Comparison of ENCODE assay signal across 9 cellular contexts in the genomic region with DNA sequence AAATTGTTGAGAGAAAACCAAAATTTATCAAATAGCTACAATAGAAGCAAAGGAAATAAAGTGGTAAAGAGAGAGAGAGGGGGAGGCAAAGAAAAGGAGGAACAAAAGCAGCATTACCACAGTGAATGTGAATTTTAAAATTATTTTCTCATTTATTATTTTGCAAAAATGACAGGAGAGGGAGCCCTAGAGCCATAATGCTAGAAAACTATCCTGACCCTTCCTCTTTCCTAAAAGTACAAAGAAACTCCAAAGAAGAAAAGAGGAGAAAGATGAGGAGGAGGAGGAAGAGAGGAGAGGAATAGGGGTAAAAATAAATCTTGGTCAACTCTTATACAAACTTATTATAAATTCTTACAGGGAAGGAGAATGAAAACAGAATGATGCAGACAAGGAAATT.
DNase-seq lines count a peak whose midpoint lies in the region; ATAC-seq and TF ChIP-seq lines count a peak whose summit lies in the region.
"Had no signal": no experiment of that assay in that cellular context is flagged by ENCODE, and none has a peak within 500 bp of the region (broad histone marks: within the 10 kb centered on the region; RNA-seq: fewer than 3 reads in every experiment).

No MANE protein-coding gene starts in this region.

- no peak overlapping the region for H3K27ac ChIP-seq in DOHH2 (ENCODE audit: low read depth, low read length)
- H3K27ac ChIP-seq in Karpas-422 (ENCODE audit: low read length): no peak overlapping the region
- H3K27ac ChIP-seq in adrenal gland: no peak overlapping the region
- no peak overlapping the region for H3K27ac ChIP-seq in lower lobe of right lung

- POLR2A ChIA-PET in HEK293T (lab: Yijun Ruan, JAX): no interaction called here

- intact Hi-C loops in adrenal gland (cut with DNase I) (loop anchor here in 1 of 2 donors (10.0 kb wide), 1 partner anchor 168 kb away; no protein-coding TSS in a partner anchor), lower lobe of right lung (cut with DNase I) (loop anchor here (10.0 kb wide), 1 partner anchor 1068 kb away; no protein-coding TSS in a partner anchor)

- H3K9ac ChIP-seq in Karpas-422 (ENCODE audit: low read length): no peak overlapping the region

- no peak for TF ChIP-seq POLR2A in adrenal gland (IDR thresholded peaks at IDR 0.05)

- DNase-seq in Karpas-422 (peak; percentile 40), adrenal gland (no peak), lower lobe of right lung (no peak), HEK293T (ENCODE audit: extremely low spot score) (no peak), islet precursor cell (no peak), CD1c-positive myeloid dendritic cell (ENCODE audit: extremely low spot score) (no peak)
- DNase-seq in stimulated activated CD4-positive, alpha-beta T cell treated with anti-CD3 and anti-CD28 coated beads, Interleukin-12 subunit alpha, Interleukin-12 subunit beta, amount 100 ng/mL, for 4 hours: no peak
- DNase-seq: NCI-H1092 treated with DMSO at 0.1 percent for 48 hours had no signal

- H4K20me1 ChIP-seq in DOHH2 (ENCODE audit: control insufficient read depth, insufficient read depth, low read depth, low read length) (no peaks in the 10 kb centered on the region), Karpas-422 (ENCODE audit: insufficient read depth, low read depth, low read length) (no peaks in the 10 kb centered on the region)

- H3K36me3 ChIP-seq in DOHH2 (ENCODE audit: control insufficient read depth, low read length) (no peaks in the 10 kb centered on the region), Karpas-422 (ENCODE audit: insufficient read depth, low read length) (no peaks in the 10 kb centered on the region), adrenal gland (replicated peaks in 1 of 2) (no peaks in the 10 kb centered on the region), lower lobe of right lung (no peaks in the 10 kb centered on the region)

- TF ChIP-seq CTCF in DOHH2 (IDR thresholded peaks at IDR 0.05; ENCODE audit: low read depth, low read length, poor library complexity, severe bottlenecking) (peak; percentile 44), adrenal gland (IDR thresholded peaks at IDR 0.05) (peak in 4 of 6 experiments; percentile 37 to 58 (median 48)), lower lobe of right lung (IDR thresholded peaks at IDR 0.05) (peak; percentile 20)

- H3K9me3 ChIP-seq in DOHH2 (ENCODE audit: control insufficient read depth, insufficient read depth, low read length) (no peaks in the 10 kb centered on the region), Karpas-422 (ENCODE audit: low read length) (no peaks in the 10 kb centered on the region), adrenal gland (replicated peaks in 1 of 3) (no peaks in the 10 kb centered on the region), lower lobe of right lung (no peaks in the 10 kb centered on the region)

- no peak overlapping the region for H3K4me2 ChIP-seq in DOHH2 (ENCODE audit: low read length)
- no peak overlapping the region for H3K4me2 ChIP-seq in Karpas-422 (ENCODE audit: low read depth, low read length, poor library complexity, severe bottlenecking)

- no peak for ATAC-seq in lower lobe of right lung

- H3K79me2 ChIP-seq in DOHH2 (ENCODE audit: control insufficient read depth, low read length) (no peaks in the 10 kb centered on the region), Karpas-422 (ENCODE audit: low read length) (no peaks in the 10 kb centered on the region)

- H3K27me3 ChIP-seq in DOHH2 (ENCODE audit: control insufficient read depth, low read length): no peaks in the 10 kb centered on the region
- H3K27me3 ChIP-seq in Karpas-422 (ENCODE audit: low read length): no peaks in the 10 kb centered on the region
- no peaks in the 10 kb centered on the region for H3K27me3 ChIP-seq in adrenal gland
- H3K27me3 ChIP-seq in lower lobe of right lung (ENCODE audit: low read depth): no peaks in the 10 kb centered on the region

- H3F3A ChIP-seq in DOHH2 (ENCODE audit: control insufficient read depth, insufficient read depth): no peaks in the 10 kb centered on the region

- H3K9me2 ChIP-seq in DOHH2 (replicated peaks; ENCODE audit: control insufficient read depth, low read length): no peaks in the 10 kb centered on the region
- no peaks in the 10 kb centered on the region for H3K9me2 ChIP-seq in Karpas-422 (replicated peaks; ENCODE audit: insufficient read depth, low read length)

- CTCF ChIA-PET in HEK293T (lab: Yijun Ruan, JAX): interaction anchor here (0.8 to 1.2 kb wide), 3 partner anchors 79 to 1075 kb away, joined by 3 to 4 read pairs (median 4); no protein-coding TSS in a partner anchor

- no peaks in the 10 kb centered on the region for H3K4me1 ChIP-seq in DOHH2 (ENCODE audit: control insufficient read depth, low read length)
- H3K4me1 ChIP-seq in Karpas-422 (ENCODE audit: low read length): no peaks in the 10 kb centered on the region
- no peaks in the 10 kb centered on the region for H3K4me1 ChIP-seq in adrenal gland (replicated peaks in 1 of 2)
- no peaks in the 10 kb centered on the region for H3K4me1 ChIP-seq in lower lobe of right lung

- H3K4me3 ChIP-seq in DOHH2 (ENCODE audit: low read length) (no peak overlapping the region), Karpas-422 (ENCODE audit: low read length) (no peak overlapping the region), adrenal gland (no peak overlapping the region), lower lobe of right lung (no peak overlapping the region)

- no peak overlapping the region for H2AFZ ChIP-seq in Karpas-422 (ENCODE audit: low read length)

TF ChIP-seq in HEK293T, 16 proteins besides CTCF, POLR2A, EP300 and RAD21:
- TF ChIP-seq L3MBTL2 (conservative IDR thresholded peaks at IDR 0.05): no peak
- TF ChIP-seq, protein P1, sequence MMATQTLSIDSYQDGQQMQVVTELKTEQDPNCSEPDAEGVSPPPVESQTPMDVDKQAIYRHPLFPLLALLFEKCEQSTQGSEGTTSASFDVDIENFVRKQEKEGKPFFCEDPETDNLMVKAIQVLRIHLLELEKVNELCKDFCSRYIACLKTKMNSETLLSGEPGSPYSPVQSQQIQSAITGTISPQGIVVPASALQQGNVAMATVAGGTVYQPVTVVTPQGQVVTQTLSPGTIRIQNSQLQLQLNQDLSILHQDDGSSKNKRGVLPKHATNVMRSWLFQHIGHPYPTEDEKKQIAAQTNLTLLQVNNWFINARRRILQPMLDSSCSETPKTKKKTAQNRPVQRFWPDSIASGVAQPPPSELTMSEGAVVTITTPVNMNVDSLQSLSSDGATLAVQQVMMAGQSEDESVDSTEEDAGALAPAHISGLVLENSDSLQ (IDR thresholded peaks at IDR 0.05): no peak
- TF ChIP-seq ELF4 (IDR thresholded peaks at IDR 0.05): no peak
- TF ChIP-seq HDGF (IDR thresholded peaks at IDR 0.05; ENCODE audit: borderline replicate concordance): no peak
- TF ChIP-seq CTBP1 (IDR thresholded peaks at IDR 0.05; ENCODE audit: borderline replicate concordance): no peak
- no peak for TF ChIP-seq ZNF384 (IDR thresholded peaks at IDR 0.05)
- no peak for TF ChIP-seq NFRKB (IDR thresholded peaks at IDR 0.05)
- no peak for TF ChIP-seq TARDBP (IDR thresholded peaks at IDR 0.05)
